Comparison of ENCODE assay signal across 8 cellular contexts in genomic region chr9:120928015-120928719, GRCh38. TPM values are rescaled to one million over a fixed set of nuclear protein-coding genes. Genes with fewer than 3 reads are reported as not detected.
DNase-seq lines count a peak whose midpoint lies in the region; ATAC-seq and TF ChIP-seq lines count a peak whose summit lies in the region.

No MANE protein-coding gene starts in this region.

- ATAC-seq in natural killer cell: no peak

- H3K27ac ChIP-seq in esophagus (ENCODE audit: low read depth in 2 of 2, low read length in 1 of 2): peak overlapping the region; percentile 78 to 81

- H3K4me3 ChIP-seq in esophagus (ENCODE audit: low read depth in 1 of 2, low read length in 2 of 2): peak overlapping the region; percentile 60 to 67

- H3K27ac Mint-ChIP-seq in natural killer cell: peak overlapping the region; percentile 98 to 99

- no peaks in the 10 kb centered on the region for H3K9me3 Mint-ChIP-seq in natural killer cell

- H3K4me1 ChIP-seq in esophagus (ENCODE audit: control insufficient read depth in 2 of 2, insufficient read depth in 2 of 2, low read length in 1 of 2): peaks cover 2 to 4% of the 10 kb centered on the region in 2 donors

- WGBS in esophagus, 2 donors: 15 to 17% methylated on average over 31 of the region's 31 CpGs

- TF ChIP-seq CTCF in natural killer cell (IDR thresholded peaks at IDR 0.05): no peak

- intact Hi-C loops in natural killer cell (cut with micrococcal nuclease): loop anchor here (5.0 kb wide), 3 partner anchors 86 to 429 kb away; partner anchors contain the start of genes MEGF9 and PSMD5

- no peaks in the 10 kb centered on the region for H3K27me3 Mint-ChIP-seq in natural killer cell (ENCODE audit: low read depth in 2 of 2)

- peaks cover 86% of the 10 kb centered on the region in 2 donors for H3K4me1 Mint-ChIP-seq in natural killer cell

- H3K36me3 Mint-ChIP-seq in natural killer cell: no peaks in the 10 kb centered on the region

- H3K36me3 ChIP-seq in esophagus (ENCODE audit: control insufficient read depth in 2 of 2, insufficient read depth in 2 of 2, low read length in 1 of 2): no peaks in the 10 kb centered on the region

- no peaks in the 10 kb centered on the region for H3K9me3 ChIP-seq in esophagus (ENCODE audit: control insufficient read depth in 2 of 2, insufficient read depth in 1 of 2, low read depth in 1 of 2, low read length in 1 of 2)

- H3K4me3 Mint-ChIP-seq in natural killer cell: peak overlapping the region; percentile 90

- no peaks in the 10 kb centered on the region for H3K27me3 ChIP-seq in esophagus (ENCODE audit: control insufficient read depth in 1 of 2, insufficient read depth in 2 of 2, low read length in 2 of 2)

- DNase-seq in NCI-H146 (lab: John Stamatoyannopoulos, UW): peak; percentile 16
- no peak for DNase-seq in NCI-H146 treated with DMSO at 0.1 percent for 48 hours (lab: John Stamatoyannopoulos, UW; ENCODE audit: unreplicated experiment)
- peak; percentile 42 for DNase-seq in T-helper 9 cell
- DNase-seq in natural killer cell: peak; percentile 35
- no peak for DNase-seq in HuH-7.5 (ENCODE audit: low spot score)
- DNase-seq in NCI-H187 (lab: John Stamatoyannopoulos, UW): no peak
- no peak for DNase-seq in NCI-H524 (lab: John Stamatoyannopoulos, UW)

RNA-seq across cellular contexts. Expression of gene TRAF1, which starts 1.6 kb away (rescaled TPM):
- 1 to 10 TPM; 2.7 to 6.1 TPM for polyA plus RNA-seq in esophagus
- total RNA-seq in natural killer cell: 10 to 100 TPM; 23.4 to 33.9 (median 30.5) TPM

RNA-seq across cellular contexts. Expression of gene PHF19, which starts 51.2 kb away (rescaled TPM):
- polyA plus RNA-seq in esophagus: 10 to 100 TPM; 22.3 to 28.8 TPM
- 10 to 100 TPM; 34.1 to 54.0 (median 47.8) TPM for total RNA-seq in natural killer cell

Comparison
In these comparisons a context has a peak if more than half of its experiments do, and no peak if none do; other contexts are left out.
1. DNase-seq: peak in NCI-H146 (single experiment), T-helper 9 cell (single experiment) and natural killer cell (single experiment); none in NCI-H146 treated with DMSO at 0.1 percent for 48 hours (single experiment), HuH-7.5 (single experiment), NCI-H187 (0 of 2) and NCI-H524 (0 of 2).